9 cellular contexts compared by ENCODE assay signal in the genomic region with DNA sequence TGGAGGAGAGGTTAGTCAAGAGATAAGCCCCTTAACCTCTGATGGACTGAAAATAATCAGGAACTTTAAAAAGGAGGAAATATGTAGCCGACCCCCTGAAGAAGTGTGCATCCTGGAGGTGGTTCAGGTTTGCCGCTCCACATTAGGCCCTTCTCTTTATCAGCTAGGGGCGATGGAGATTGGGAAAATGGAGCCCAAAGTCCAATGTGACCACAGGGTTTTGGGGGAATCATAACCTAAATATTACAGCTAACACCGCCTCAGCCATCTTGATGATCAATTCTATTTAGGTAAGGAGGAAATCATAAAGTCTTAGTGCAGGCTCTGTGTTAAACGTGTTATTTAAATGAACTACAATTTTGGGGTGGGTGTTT. TPM values are rescaled to one million over a fixed set of nuclear protein-coding genes. Genes with fewer than 3 reads are reported as not detected.
DNase-seq lines count a peak whose midpoint lies in the region; ATAC-seq, FAIRE-seq and TF ChIP-seq lines count a peak whose summit lies in the region.
"Had no signal": no experiment of that assay in that cellular context is flagged by ENCODE, and none has a peak within 500 bp of the region (broad histone marks: within the 10 kb centered on the region; RNA-seq: fewer than 3 reads in every experiment).

No MANE protein-coding gene starts in this region.

- in situ Hi-C loops in mammary epithelial cell (cut with MboI; ENCODE audit: low sequenced_read_pairs in 2 of 2) = no loop called here

- peak overlapping the region; percentile 90 to 98; a peak in 5 of 6 replicates for H3K27ac ChIP-seq in A549
- H3K27ac ChIP-seq in mammary epithelial cell (ENCODE audit: insufficient read depth, low read depth, low read length) = peak overlapping the region; percentile 45
- H3K27ac ChIP-seq in mucosa of rectum (ENCODE audit: low read depth in 2 of 2, low read length in 2 of 2) = no peak overlapping the region

- dilution Hi-C loops in mammary epithelial cell (cut with HindIII; ENCODE audit: low sequenced_read_pairs) = loop anchor here (5.0 kb wide), 1 partner anchor 97 kb away; no protein-coding TSS in a partner anchor

- WGBS in A549 (ENCODE audit: missing lambda C conversion rate) = 63% methylated on average over 5 of the region's 5 CpGs
- WGBS in mammary epithelial cell (ENCODE audit: low coverage, missing lambda C conversion rate) = 9% methylated on average over 5 of the region's 5 CpGs

- H3K36me3 Mint-ChIP-seq in HFFc6 (ENCODE audit: low read depth) = peaks cover 38% of the 10 kb centered on the region

- no peak for TF ChIP-seq POLR2A in A549 (IDR thresholded peaks at IDR 0.05; ENCODE audit: low read length)

- CTCF ChIA-PET in A549 (lab: Yijun Ruan, JAX) (interaction anchor here (0.9 to 1.1 kb wide), 3 partner anchors 18 to 109 kb away, joined by 3 read pairs; no protein-coding TSS in a partner anchor), mammary epithelial cell (lab: Charles Lee; ENCODE audit: low non-redundant PET) (no interaction called here)

- H3K9me3 Mint-ChIP-seq in HFFc6 = no peaks in the 10 kb centered on the region

- H3K27me3 ChIP-seq in mammary epithelial cell (ENCODE audit: insufficient read depth, low read length) (no peaks in the 10 kb centered on the region), mucosa of rectum (ENCODE audit: control insufficient read depth in 2 of 2, insufficient read depth in 2 of 2, low read length in 2 of 2) (no peaks in the 10 kb centered on the region)

- POLR2A ChIA-PET in A549 (lab: Yijun Ruan, JAX) = interaction anchor here (0.9 to 1.9 kb wide), 3 partner anchors 10 to 877 kb away, joined by 3 to 6 read pairs (median 3); partner anchors contain the start of gene FAM135A

- H3K9me3 ChIP-seq in A549 (no peaks in the 10 kb centered on the region), mammary epithelial cell (replicated peaks; ENCODE audit: insufficient read depth, low read length) (no peaks in the 10 kb centered on the region), mucosa of rectum (ENCODE audit: control insufficient read depth in 2 of 2, low read length in 2 of 2) (no peaks in the 10 kb centered on the region)

- no peaks in the 10 kb centered on the region for H4K20me1 ChIP-seq in mammary epithelial cell (ENCODE audit: insufficient read depth, low read length)

- H3K27me3 Mint-ChIP-seq in HFFc6 (ENCODE audit: insufficient read depth) = no peaks in the 10 kb centered on the region; the same call in 1 of the 2 replicates

- no peak for ATAC-seq in A549
- no peak for ATAC-seq in HG03280 (IDR thresholded peaks at IDR 0.05; ENCODE audit: unreplicated experiment)
- ATAC-seq in GM18861 (IDR thresholded peaks at IDR 0.05; ENCODE audit: unreplicated experiment) = no peak

- peaks cover 3% of the 10 kb centered on the region for H3K36me3 ChIP-seq in mammary epithelial cell (ENCODE audit: insufficient read depth, low read length)
- H3K36me3 ChIP-seq in mucosa of rectum (ENCODE audit: control insufficient read depth in 2 of 2, insufficient read depth in 2 of 2, low read length in 2 of 2) = peaks cover 0 to 6% of the 10 kb centered on the region in 2 donors

- peak overlapping the region; percentile 49 for H2AFZ ChIP-seq in mammary epithelial cell (ENCODE audit: low read depth, low read length)

- intact Hi-C loops in mammary epithelial cell (cut with micrococcal nuclease) = loop anchor here (1.0 to 2.0 kb wide), 2 partner anchors 60 to 85 kb away; no protein-coding TSS in a partner anchor

- BruUV-seq in mammary epithelial cell (replicated peaks; lab: Mats Ljungman, UMichigan) = TSS peak; percentile 38

- H3K9ac ChIP-seq in mammary epithelial cell (ENCODE audit: insufficient read depth, low read length) (peak overlapping the region; percentile 79), mucosa of rectum (ENCODE audit: low read depth in 1 of 2, low read length in 2 of 2) (peak overlapping the region in 1 of 2 donors; percentile 80)

- peaks cover 69% of the 10 kb centered on the region for H3K4me1 Mint-ChIP-seq in HFFc6 (ENCODE audit: low read depth)

- no peak for TF ChIP-seq CTCF in A549 (IDR thresholded peaks at IDR 0.05)
- TF ChIP-seq CTCF in HFFc6 (IDR thresholded peaks at IDR 0.05) = no peak
- TF ChIP-seq CTCF in mammary epithelial cell (conservative IDR thresholded peaks at IDR 0.05 in 1 of 2, IDR thresholded peaks at IDR 0.05 in 1 of 2; ENCODE audit: extremely low read depth in 1 of 2, insufficient read depth in 1 of 2, low read depth in 1 of 2, low read length in 2 of 2) = no peak

- no peak for TF ChIP-seq RAD21 in A549 (conservative IDR thresholded peaks at IDR 0.05 in 1 of 2, IDR thresholded peaks at IDR 0.05 in 1 of 2)

- H3K4me2 ChIP-seq in A549 (peak overlapping the region; percentile 66), mammary epithelial cell (ENCODE audit: insufficient read depth, low read depth, low read length) (peak overlapping the region; percentile 85)

- peaks cover 51% of the 10 kb centered on the region for H3K4me1 ChIP-seq in A549
- H3K4me1 ChIP-seq in mammary epithelial cell (ENCODE audit: insufficient read depth, low read length) = peaks cover 41% of the 10 kb centered on the region
- H3K4me1 ChIP-seq in mucosa of rectum (ENCODE audit: control insufficient read depth in 2 of 2, insufficient read depth in 2 of 2, low read length in 2 of 2) = peaks cover 7% of the 10 kb centered on the region in 2 donors

- H3K27ac Mint-ChIP-seq in HFFc6 = peak overlapping the region; percentile 70; the same call in 1 of the 2 replicates

- peaks cover 49% of the 10 kb centered on the region for H3K79me2 ChIP-seq in mammary epithelial cell (ENCODE audit: insufficient read depth, low read length)

- peak overlapping the region; percentile 89 for H3K4me3 Mint-ChIP-seq in HFFc6

- no peak for FAIRE-seq in A549 (lab: Jason Lieb, UNC)

- DNase-seq in A549 (ENCODE audit: low read depth in 1 of 2, low spot score in 1 of 2) = no peak
- DNase-seq in HFFc6 = no peak
- no peak for DNase-seq in mammary epithelial cell
- no peak for DNase-seq in ecto neural progenitor cell (ENCODE audit: low spot score)
- DNase-seq in NCI-H446 treated with DMSO at 0.1 percent for 48 hours (lab: John Stamatoyannopoulos, UW) = no peak
- DNase-seq: GF-D8 had no signal

- H3K4me3 ChIP-seq in A549 = peak overlapping the region; percentile 90
- H3K4me3 ChIP-seq in mammary epithelial cell (replicated peaks in 1 of 3; ENCODE audit: insufficient read depth in 1 of 3, low read depth in 2 of 3, low read length in 3 of 3) = peak overlapping the region; percentile 74 to 88 (median 75)
- peak overlapping the region; percentile 69 to 71 for H3K4me3 ChIP-seq in mucosa of rectum (ENCODE audit: low read length in 2 of 2)

- no peak for TF ChIP-seq EP300 in A549 (IDR thresholded peaks at IDR 0.05)

TF ChIP-seq in A549, 52 proteins besides CTCF, POLR2A, EP300 and RAD21:
- TF ChIP-seq ZC3H11A (IDR thresholded peaks at IDR 0.05) = no peak
- TF ChIP-seq JUNB (IDR thresholded peaks at IDR 0.05) = no peak
- TF ChIP-seq REST (IDR thresholded peaks at IDR 0.05) = no peak
- TF ChIP-seq, protein P1, sequence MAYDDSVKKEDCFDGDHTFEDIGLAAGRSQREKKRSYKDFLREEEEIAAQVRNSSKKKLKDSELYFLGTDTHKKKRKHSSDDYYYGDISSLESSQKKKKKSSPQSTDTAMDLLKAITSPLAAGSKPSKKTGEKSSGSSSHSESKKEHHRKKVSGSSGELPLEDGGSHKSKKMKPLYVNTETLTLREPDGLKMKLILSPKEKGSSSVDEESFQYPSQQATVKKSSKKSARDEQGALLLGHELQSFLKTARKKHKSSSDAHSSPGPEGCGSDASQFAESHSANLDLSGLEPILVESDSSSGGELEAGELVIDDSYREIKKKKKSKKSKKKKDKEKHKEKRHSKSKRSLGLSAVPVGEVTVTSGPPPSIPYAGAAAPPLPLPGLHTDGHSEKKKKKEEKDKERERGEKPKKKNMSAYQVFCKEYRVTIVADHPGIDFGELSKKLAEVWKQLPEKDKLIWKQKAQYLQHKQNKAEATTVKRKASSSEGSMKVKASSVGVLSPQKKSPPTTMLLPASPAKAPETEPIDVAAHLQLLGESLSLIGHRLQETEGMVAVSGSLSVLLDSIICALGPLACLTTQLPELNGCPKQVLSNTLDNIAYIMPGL (CRISPR knock-in tag; IDR thresholded peaks at IDR 0.05; ENCODE audit: borderline replicate concordance) = no peak
- no peak for TF ChIP-seq RFX5 (IDR thresholded peaks at IDR 0.05)
- TF ChIP-seq HOXA7 (CRISPR knock-in tag; IDR thresholded peaks at IDR 0.05) = no peak

RNA-seq across cellular contexts. Expression of gene OGFRL1, which starts 1.2 kb away (rescaled TPM):
- polyA plus RNA-seq in A549 (2011; rRNA removed) = 9.0 and 15.2 TPM in 2 replicates
- polyA plus RNA-seq in A549 (2012; cell fraction: cytosol; rRNA removed) = 2.0 and 2.5 TPM in 2 replicates
- polyA plus RNA-seq in A549 (2012; cell fraction: nucleus; rRNA removed) = 0.78 and 1.6 TPM in 2 replicates
- 8.0 to 8.4 TPM (median 8.1 TPM) in 3 replicates for polyA plus RNA-seq in A549 (2017; fragmentation: RNase III; extraction: RNeasy Plus Mini Kit Qiagen cat#74134 plus additional on column Dnase treatment)
- 5.2 and 5.8 TPM in 2 replicates for polyA minus RNA-seq in A549 (2011; rRNA and poly(A)+ RNA removed)
- 10 to 100 TPM; 21.4 to 34.5 (median 25.2) TPM for total RNA-seq in HFFc6 (2021; fragmentation: NEBNext Ultra II Directional; extraction: Animal tissue kit (Norgen Biotek cat#: 25700))
- 100 to 1,000 TPM in 1 of 2 donors, 10 to 100 TPM in 1; 33.4 to 106 TPM for total RNA-seq in mammary epithelial cell
- 6.8 TPM for polyA plus RNA-seq in mammary epithelial cell
- polyA minus RNA-seq in mammary epithelial cell = 8.1 TPM

Comparison
In these comparisons a context has a peak if more than half of its experiments do, and no peak if none do; other contexts are left out.
1. H3K27ac ChIP-seq: peak in A549 (2 of 2) and mammary epithelial cell (single experiment); none in mucosa of rectum (0 of 2).
2. Peak in every context shown above with its lines, with median percentiles within 50 percentile points of each other: H3K4me3 ChIP-seq.